ENCODE assay signal across 1 cellular context in genomic region chr7:107563761-107564552, GRCh38.
TF ChIP-seq lines count a peak whose summit lies in the region.

TSS of gene COG5 (minus strand) at chr7:107563920. CDS start at chr7:107563896, 24 bp downstream.
TSS of gene DUS4L (plus strand) at chr7:107563971. CDS start at chr7:107567071, 3,100 bp downstream.

TF ChIP-seq in HepG2, 621 proteins besides CTCF, POLR2A, EP300 and RAD21 (continued from another document and continues in another):
- no peak for TF ChIP-seq ZNF558 (CRISPR knock-in tag; IDR thresholded peaks at IDR 0.05; ENCODE audit: borderline replicate concordance)
- peak; percentile 74 for TF ChIP-seq TEAD3 (CRISPR knock-in tag; optimal IDR thresholded peaks at IDR 0.05; ENCODE audit: borderline replicate concordance)
- TF ChIP-seq ZNF383 (CRISPR knock-in tag; IDR thresholded peaks at IDR 0.05; ENCODE audit: borderline replicate concordance): no peak
- no peak; the same call in 1 of the 2 replicates for TF ChIP-seq MXD1 (CRISPR knock-in tag; IDR thresholded peaks at IDR 0.05)
- TF ChIP-seq PHB2 (IDR thresholded peaks at IDR 0.05; ENCODE audit: partially characterized antibody): no peak
- TF ChIP-seq ZNF343 (CRISPR knock-in tag; IDR thresholded peaks at IDR 0.05): no peak
- TF ChIP-seq ZNF441 (CRISPR knock-in tag; IDR thresholded peaks at IDR 0.05; ENCODE audit: borderline replicate concordance): peak; percentile 72; the same call in 1 of the 2 replicates
- TF ChIP-seq TP53 (CRISPR knock-in tag; conservative IDR thresholded peaks at IDR 0.05): 0 out of 2 replicates have a peak, but pooled peaks have one; percentile 9
- TF ChIP-seq THAP9 (CRISPR knock-in tag; IDR thresholded peaks at IDR 0.05; ENCODE audit: borderline replicate concordance): peak; percentile 90; the same call in 1 of the 2 replicates
- no peak for TF ChIP-seq PAF1 (CRISPR knock-in tag; IDR thresholded peaks at IDR 0.05)
- TF ChIP-seq PAX8 (CRISPR knock-in tag; IDR thresholded peaks at IDR 0.05; ENCODE audit: borderline replicate concordance): peak; percentile 66; the same call in 1 of the 2 replicates
- TF ChIP-seq BCL6 (CRISPR knock-in tag; IDR thresholded peaks at IDR 0.05): peak; percentile 30; the same call in 1 of the 2 replicates
- TF ChIP-seq ASH2L (IDR thresholded peaks at IDR 0.05; ENCODE audit: insufficient read length, low read depth, low read length): peak; percentile 88
- TF ChIP-seq ZNF788 (CRISPR knock-in tag; IDR thresholded peaks at IDR 0.05; ENCODE audit: borderline replicate concordance): peak; percentile 74
- TF ChIP-seq ELF1 (CRISPR knock-in tag; IDR thresholded peaks at IDR 0.05): peak; percentile 63; the same call in 1 of the 2 replicates
- TF ChIP-seq ZBTB38 (CRISPR knock-in tag; IDR thresholded peaks at IDR 0.05): peak; percentile 78; the same call in 1 of the 2 replicates
- TF ChIP-seq FUBP1 (CRISPR knock-in tag; IDR thresholded peaks at IDR 0.05; ENCODE audit: borderline replicate concordance): no peak
- no peak for TF ChIP-seq MBD4 (IDR thresholded peaks at IDR 0.05; ENCODE audit: borderline replicate concordance, low read length)
- peak; percentile 63; the same call in 1 of the 2 replicates for TF ChIP-seq CBX5 (CRISPR knock-in tag; IDR thresholded peaks at IDR 0.05; ENCODE audit: borderline replicate concordance)
- TF ChIP-seq ATRX (CRISPR knock-in tag; IDR thresholded peaks at IDR 0.05; ENCODE audit: borderline replicate concordance): no peak
- TF ChIP-seq AKNA (CRISPR knock-in tag; IDR thresholded peaks at IDR 0.05; ENCODE audit: borderline replicate concordance): no peak; the same call in 1 of the 2 replicates
- peak; percentile 68; the same call in 1 of the 2 replicates for TF ChIP-seq XBP1 (CRISPR knock-in tag; IDR thresholded peaks at IDR 0.05)
- TF ChIP-seq ZNF577 (CRISPR knock-in tag; IDR thresholded peaks at IDR 0.05; ENCODE audit: borderline replicate concordance, low read depth): no peak
- no peak for TF ChIP-seq ZNF552 (CRISPR knock-in tag; IDR thresholded peaks at IDR 0.05; ENCODE audit: borderline replicate concordance)
- peak; percentile 44; the same call in 1 of the 2 replicates for TF ChIP-seq HOXA9 (CRISPR knock-in tag; IDR thresholded peaks at IDR 0.05; ENCODE audit: borderline replicate concordance)
- TF ChIP-seq MEIS1 (CRISPR knock-in tag; IDR thresholded peaks at IDR 0.05; ENCODE audit: borderline replicate concordance): peak; percentile 78
- TF ChIP-seq ZBTB43 (CRISPR knock-in tag; conservative IDR thresholded peaks at IDR 0.05): 0 out of 2 replicates have a peak, but pooled peaks have one; percentile 43
- TF ChIP-seq ZNF160 (CRISPR knock-in tag; IDR thresholded peaks at IDR 0.05): 0 out of 2 replicates have a peak, but pooled peaks have one; percentile 25
- TF ChIP-seq HBP1 (CRISPR knock-in tag; IDR thresholded peaks at IDR 0.05; ENCODE audit: low read depth): peak; percentile 81; the same call in 1 of the 2 replicates
- TF ChIP-seq KAT2B (IDR thresholded peaks at IDR 0.05; ENCODE audit: borderline replicate concordance, low read depth, low read length): no peak
- no peak for TF ChIP-seq SYNCRIP (IDR thresholded peaks at IDR 0.05; ENCODE audit: insufficient read depth, low read depth, low read length)
- no peak for TF ChIP-seq CREBL2 (CRISPR knock-in tag; IDR thresholded peaks at IDR 0.05; ENCODE audit: borderline replicate concordance)
- TF ChIP-seq ZNF503 (CRISPR knock-in tag; IDR thresholded peaks at IDR 0.05): peak; percentile 74; the same call in 1 of the 2 replicates
- TF ChIP-seq MLXIP (CRISPR knock-in tag; IDR thresholded peaks at IDR 0.05; ENCODE audit: borderline replicate concordance): no peak
- no peak for TF ChIP-seq ZNF597 (CRISPR knock-in tag; IDR thresholded peaks at IDR 0.05)
- TF ChIP-seq ZNF234 (CRISPR knock-in tag; conservative IDR thresholded peaks at IDR 0.05): no peak
- 0 out of 2 replicates have a peak, but pooled peaks have one; percentile 85 for TF ChIP-seq SNAI1 (CRISPR knock-in tag; IDR thresholded peaks at IDR 0.05; ENCODE audit: borderline replicate concordance)
- no peak for TF ChIP-seq RELA (CRISPR knock-in tag; IDR thresholded peaks at IDR 0.05)
- TF ChIP-seq ATAD3A (CRISPR knock-in tag; IDR thresholded peaks at IDR 0.05): no peak
